In genomic region chr12:55966408-55967281, GRCh38 we compare ENCODE assay signal across 8 cellular contexts. TPM values are rescaled to one million over a fixed set of nuclear protein-coding genes. Genes with fewer than 3 reads are reported as not detected.
A peak's percentile ranks its signal among the peaks of the same experiment; 100 is the strongest.
DNase-seq lines count a peak whose midpoint lies in the region; ATAC-seq and TF ChIP-seq lines count a peak whose summit lies in the region.

Gene CDK2, plus strand, starts transcription at chr12:55966830. Its CDS starts 179 bp downstream, at chr12:55967009.

- H3K27me3 Mint-ChIP-seq in IgD-negative memory B cell: no peaks in the 10 kb centered on the region
- H3K27me3 Mint-ChIP-seq in activated T-cell treated with anti-CD3 and anti-CD28 coated beads, Interleukin-2, amount 50 U/mL, for 24 hours: no peaks in the 10 kb centered on the region

- H3K4me3 ChIP-seq in PC-9: peak within 1 kb of the TSS; percentile 90
- H3K4me3 ChIP-seq in muscle layer of duodenum (ENCODE audit: low read depth in 1 of 2, low read length in 2 of 2): peak within 1 kb of the TSS; percentile 82 to 86

- POLR2A ChIA-PET in PC-9 (lab: Charles Lee; ENCODE audit: unreplicated experiment): interaction anchor here (0.5 to 0.7 kb wide), 2 partner anchors 103 to 115 kb away, joined by 3 to 8 read pairs; no protein-coding TSS in a partner anchor

- TF ChIP-seq CTCF in PC-9 (conservative IDR thresholded peaks at IDR 0.05): no peak

- CTCF ChIA-PET in PC-9 (lab: Charles Lee): interaction anchor here (0.5 kb wide), 1 partner anchor 136 kb away, joined by 7 read pairs; no protein-coding TSS in a partner anchor

- peaks cover 21% of the 10 kb centered on the region for H3K79me2 ChIP-seq in PC-9 (ENCODE audit: low read depth)

- peak within 1 kb of the TSS; percentile 60 to 97 (median 76) for H3K27ac Mint-ChIP-seq in IgD-negative memory B cell
- H3K27ac Mint-ChIP-seq in activated T-cell treated with anti-CD3 and anti-CD28 coated beads, Interleukin-2, amount 50 U/mL, for 24 hours: peak within 1 kb of the TSS; percentile 94

- no peaks in the 10 kb centered on the region for H3K9me3 ChIP-seq in PC-9 (ENCODE audit: insufficient read depth, low read depth)
- H3K9me3 ChIP-seq in muscle layer of duodenum (ENCODE audit: control insufficient read depth in 1 of 2, low read length in 2 of 2): no peaks in the 10 kb centered on the region

- H3K36me3 ChIP-seq in PC-9 (ENCODE audit: low read depth): peaks cover 10% of the 10 kb centered on the region; the same call in 1 of the 2 replicates
- H3K36me3 ChIP-seq in muscle layer of duodenum (ENCODE audit: control insufficient read depth in 1 of 2, insufficient read depth in 2 of 2, low read length in 2 of 2): peaks cover 0 to 8% of the 10 kb centered on the region in 2 donors

- ATAC-seq in GM21529 (IDR thresholded peaks at IDR 0.05; ENCODE audit: unreplicated experiment): peak; percentile 94
- ATAC-seq in esophagus mucosa: peak; percentile 89

- BruUV-seq in PC-9 (replicated peaks; lab: Mats Ljungman, UMichigan): TSS peak; percentile 62

- H3K4me1 Mint-ChIP-seq in IgD-negative memory B cell: peaks cover 19 to 28% (median 23%) of the 10 kb centered on the region in 3 donors
- H3K4me1 Mint-ChIP-seq in activated T-cell treated with anti-CD3 and anti-CD28 coated beads, Interleukin-2, amount 50 U/mL, for 24 hours (ENCODE audit: low read depth): peaks cover 35% of the 10 kb centered on the region

- H3K9me2 ChIP-seq in PC-9 (ENCODE audit: insufficient read depth): no peaks in the 10 kb centered on the region

- H3K36me3 Mint-ChIP-seq in IgD-negative memory B cell: no peaks in the 10 kb centered on the region
- peaks cover 35% of the 10 kb centered on the region for H3K36me3 Mint-ChIP-seq in activated T-cell treated with anti-CD3 and anti-CD28 coated beads, Interleukin-2, amount 50 U/mL, for 24 hours (ENCODE audit: low read depth)

- H3K4me2 ChIP-seq in PC-9: peak within 1 kb of the TSS; percentile 95

- intact Hi-C loops in PC-9 (cut with micrococcal nuclease; ENCODE audit: unreplicated experiment): no loop called here

- H4K20me1 ChIP-seq in PC-9 (ENCODE audit: insufficient read depth): no peaks in the 10 kb centered on the region

- peak within 1 kb of the TSS; percentile 90 to 97 (median 96) for H3K4me3 Mint-ChIP-seq in IgD-negative memory B cell
- peak within 1 kb of the TSS; percentile 99 for H3K4me3 Mint-ChIP-seq in activated T-cell treated with anti-CD3 and anti-CD28 coated beads, Interleukin-2, amount 50 U/mL, for 24 hours

- peak; percentile 91 for DNase-seq in DMS53 (lab: John Stamatoyannopoulos, UW)
- DNase-seq in PC-9: peak; percentile 68 to 93
- DNase-seq in activated T-cell treated with anti-CD3 and anti-CD28 coated beads, Interleukin-2, amount 50 U/mL, for 24 hours: peak; percentile 95
- peak; percentile 89 for DNase-seq in stimulated activated CD8-positive, alpha-beta memory T cell treated with anti-CD3 and anti-CD28 coated beads, Interleukin-7, amount 100 ng/mL, for 24 hours (ENCODE audit: low read depth)

- peaks cover 11% of the 10 kb centered on the region for H3F3A ChIP-seq in PC-9 (ENCODE audit: insufficient read depth, low read depth)

- H3K27me3 ChIP-seq in PC-9 (ENCODE audit: insufficient read depth, low read depth) (no peaks in the 10 kb centered on the region), muscle layer of duodenum (ENCODE audit: low read depth, low read length) (no peaks in the 10 kb centered on the region)

- H2AFZ ChIP-seq in PC-9: peak within 1 kb of the TSS; percentile 97

- H3K4me1 ChIP-seq in PC-9 (replicated peaks; ENCODE audit: insufficient read depth): peaks cover 28% of the 10 kb centered on the region
- H3K4me1 ChIP-seq in muscle layer of duodenum (ENCODE audit: control insufficient read depth in 1 of 2, insufficient read depth in 2 of 2, low read length in 2 of 2): peaks cover 7 to 14% of the 10 kb centered on the region in 2 donors

- H3K27ac ChIP-seq in PC-9 (peak within 1 kb of the TSS; percentile 49), muscle layer of duodenum (ENCODE audit: low read length) (peak within 1 kb of the TSS; percentile 80)

- H3K9me3 Mint-ChIP-seq in IgD-negative memory B cell: no peaks in the 10 kb centered on the region
- no peaks in the 10 kb centered on the region for H3K9me3 Mint-ChIP-seq in activated T-cell treated with anti-CD3 and anti-CD28 coated beads, Interleukin-2, amount 50 U/mL, for 24 hours

RNA-seq across cellular contexts. Expression of gene CDK2, which starts in this region (rescaled TPM):
- 8.9 TPM for polyA plus RNA-seq in IgD-negative memory B cell
- total RNA-seq in PC-9 (2021): 93.8 and 99.4 TPM in 2 replicates
- total RNA-seq in esophagus mucosa: 20.5 TPM

Comparison
In these comparisons a context has a peak if more than half of its experiments do, and no peak if none do; other contexts are left out.
1. Peak in every context shown above with its lines: DNase-seq, ATAC-seq, H3K4me3 ChIP-seq and H3K27ac ChIP-seq.